1 cellular context compared by ENCODE assay signal in genomic region chr12:89576572-89577220, GRCh38.
TF ChIP-seq lines count a peak whose summit lies in the region.

No MANE protein-coding gene starts in this region.

TF ChIP-seq in K562, 482 proteins besides CTCF, POLR2A, EP300 and RAD21:
- TF ChIP-seq SMARCC2 (IDR thresholded peaks at IDR 0.05; ENCODE audit: low read depth) (no peak), CBFA2T3 (IDR thresholded peaks at IDR 0.05) (0 out of 2 replicates have a peak, but pooled peaks have one; percentile 6), U2AF1 (optimal IDR thresholded peaks at IDR 0.05; ENCODE audit: low read depth, low read length) (no peak), E2F8 (IDR thresholded peaks at IDR 0.05; ENCODE audit: low read depth, partially characterized antibody) (no peak), ZNF696 (CRISPR knock-in tag; conservative IDR thresholded peaks at IDR 0.05) (no peak), MYBL2 (IDR thresholded peaks at IDR 0.05; ENCODE audit: low read depth) (no peak), MYBL2 (CRISPR knock-in tag; IDR thresholded peaks at IDR 0.05; ENCODE audit: borderline replicate concordance) (no peak), MCM7 (IDR thresholded peaks at IDR 0.05) (no peak)
